Comparison of ENCODE assay signal across 1 cellular context in genomic region chr7:93707249-93707648, GRCh38.
TF ChIP-seq lines count a peak whose summit lies in the region.

No MANE protein-coding gene starts in this region.

TF ChIP-seq in A549, 52 proteins besides CTCF, POLR2A, EP300 and RAD21 (continued from another document):
- no peak for TF ChIP-seq PBX3 (IDR thresholded peaks at IDR 0.05)
- no peak for TF ChIP-seq CBX2 (IDR thresholded peaks at IDR 0.05; ENCODE audit: borderline replicate concordance, low read depth)
- no peak for TF ChIP-seq ATOH8 (CRISPR knock-in tag; IDR thresholded peaks at IDR 0.05; ENCODE audit: low read depth)
